9 cellular contexts compared by ENCODE assay signal in genomic region chr19:51571599-51571998, GRCh38. TPM values are rescaled to one million over a fixed set of nuclear protein-coding genes. Genes with fewer than 3 reads are reported as not detected.
DNase-seq lines count a peak whose midpoint lies in the region; ATAC-seq lines count a peak whose summit lies in the region.
"Had no signal": no experiment of that assay in that cellular context is flagged by ENCODE, and none has a peak within 500 bp of the region (broad histone marks: within the 10 kb centered on the region; RNA-seq: fewer than 3 reads in every experiment).

No MANE protein-coding gene starts in this region.

- H3K27ac Mint-ChIP-seq in activated T-helper 1 cell treated with anti-CD3 and anti-CD28 coated beads, Interleukin-12 subunit alpha, Interleukin-12 subunit beta, Interleukin-2, Interleukin-4 antibody, amounts not matched to agents 30 ng/mL and 10 ng/mL and 1 ng/mL, durations not matched to agents 14 hours and 24 hours and 36 hours: peak overlapping the region; percentile 36
- peak overlapping the region; percentile 91 to 99 for H3K27ac Mint-ChIP-seq in stimulated activated naive CD8-positive, alpha-beta T cell treated with anti-CD3 and anti-CD28 coated beads, Interleukin-15, amount 100 ng/mL, for 72 hours

- peaks cover 24% of the 10 kb centered on the region for H3K36me3 Mint-ChIP-seq in activated T-helper 1 cell treated with anti-CD3 and anti-CD28 coated beads, Interleukin-12 subunit alpha, Interleukin-12 subunit beta, Interleukin-2, Interleukin-4 antibody, amounts not matched to agents 30 ng/mL and 10 ng/mL and 1 ng/mL, durations not matched to agents 14 hours and 24 hours and 36 hours (ENCODE audit: low read depth)

- H3K4me1 ChIP-seq in iPS-20b (ENCODE audit: insufficient read depth, low read length): peaks cover 3% of the 10 kb centered on the region; the same call in 1 of the 2 replicates

- H3K4me3 Mint-ChIP-seq in activated T-helper 1 cell treated with anti-CD3 and anti-CD28 coated beads, Interleukin-12 subunit alpha, Interleukin-12 subunit beta, Interleukin-2, Interleukin-4 antibody, amounts not matched to agents 30 ng/mL and 10 ng/mL and 1 ng/mL, durations not matched to agents 14 hours and 24 hours and 36 hours: peak overlapping the region; percentile 99
- H3K4me3 Mint-ChIP-seq in stimulated activated naive CD8-positive, alpha-beta T cell treated with anti-CD3 and anti-CD28 coated beads, Interleukin-15, amount 100 ng/mL, for 72 hours: peak overlapping the region; percentile 96 to 98

- H3K36me3 ChIP-seq in iPS-20b (ENCODE audit: insufficient read depth, low read depth, low read length): peaks cover 16% of the 10 kb centered on the region; the same call in 1 of the 2 replicates

- ATAC-seq in stimulated activated naive CD8-positive, alpha-beta T cell treated with anti-CD3 and anti-CD28 coated beads, Interleukin-15, amount 100 ng/mL, for 72 hours: peak; percentile 18
- no peak for ATAC-seq in HG03439 (IDR thresholded peaks at IDR 0.05; ENCODE audit: unreplicated experiment)

- intact Hi-C loops in activated T-helper 1 cell treated with anti-CD3 and anti-CD28 coated beads, Interleukin-12 subunit alpha, Interleukin-12 subunit beta, Interleukin-2, Interleukin-4 antibody, amounts not matched to agents 30 ng/mL and 10 ng/mL and 1 ng/mL, durations not matched to agents 14 hours and 24 hours and 36 hours (cut with micrococcal nuclease): loop anchor here (1.0 kb wide), 2 partner anchors 23 to 463 kb away; partner anchors contain the start of gene CTU1

- peaks cover 23% of the 10 kb centered on the region for H3K4me1 Mint-ChIP-seq in activated T-helper 1 cell treated with anti-CD3 and anti-CD28 coated beads, Interleukin-12 subunit alpha, Interleukin-12 subunit beta, Interleukin-2, Interleukin-4 antibody, amounts not matched to agents 30 ng/mL and 10 ng/mL and 1 ng/mL, durations not matched to agents 14 hours and 24 hours and 36 hours (ENCODE audit: low read depth)
- H3K4me1 Mint-ChIP-seq in stimulated activated naive CD8-positive, alpha-beta T cell treated with anti-CD3 and anti-CD28 coated beads, Interleukin-15, amount 100 ng/mL, for 72 hours: peaks cover 31% of the 10 kb centered on the region

- H3K27me3 ChIP-seq in iPS-20b (ENCODE audit: insufficient read depth, low read length): peaks cover 11% of the 10 kb centered on the region; the same call in 1 of the 2 replicates

- DNase-seq in DMS 273 (lab: John Stamatoyannopoulos, UW; ENCODE audit: unreplicated experiment): peak; percentile 24
- DNase-seq in DMS 273 treated with DMSO at 0.1 percent for 48 hours (lab: John Stamatoyannopoulos, UW): no peak
- DNase-seq in activated T-helper 1 cell treated with anti-CD3 and anti-CD28 coated beads, Interleukin-12 subunit alpha, Interleukin-12 subunit beta, Interleukin-2, Interleukin-4 antibody, amounts not matched to agents 30 ng/mL and 10 ng/mL and 1 ng/mL, durations not matched to agents 14 hours and 24 hours and 36 hours (ENCODE audit: low spot score): no peak
- DNase-seq in stimulated activated naive CD8-positive, alpha-beta T cell treated with anti-CD3 and anti-CD28 coated beads, Interleukin-15, amount 100 ng/mL, for 72 hours: no peak
- DNase-seq in dedifferentiated amniotic fluid mesenchymal stem cell (ENCODE audit: extremely low spot score): no peak
- no peak for DNase-seq in putamen (ENCODE audit: low spot score)

- H3K27me3 Mint-ChIP-seq in activated T-helper 1 cell treated with anti-CD3 and anti-CD28 coated beads, Interleukin-12 subunit alpha, Interleukin-12 subunit beta, Interleukin-2, Interleukin-4 antibody, amounts not matched to agents 30 ng/mL and 10 ng/mL and 1 ng/mL, durations not matched to agents 14 hours and 24 hours and 36 hours (ENCODE audit: insufficient read depth): peaks cover 12% of the 10 kb centered on the region
- peaks cover 9% of the 10 kb centered on the region for H3K27me3 Mint-ChIP-seq in stimulated activated naive CD8-positive, alpha-beta T cell treated with anti-CD3 and anti-CD28 coated beads, Interleukin-15, amount 100 ng/mL, for 72 hours

- no peaks in the 10 kb centered on the region for H3K9me3 ChIP-seq in iPS-20b (ENCODE audit: insufficient read depth, low read depth, low read length)

- H3K27ac ChIP-seq in iPS-20b (ENCODE audit: low read length): no peak overlapping the region
- H3K27ac ChIP-seq: 22Rv1 had no signal

- H3K9ac ChIP-seq in iPS-20b (ENCODE audit: low read depth, low read length): peak overlapping the region; percentile 76

- peaks cover 10% of the 10 kb centered on the region for H3K9me3 Mint-ChIP-seq in activated T-helper 1 cell treated with anti-CD3 and anti-CD28 coated beads, Interleukin-12 subunit alpha, Interleukin-12 subunit beta, Interleukin-2, Interleukin-4 antibody, amounts not matched to agents 30 ng/mL and 10 ng/mL and 1 ng/mL, durations not matched to agents 14 hours and 24 hours and 36 hours
- H3K9me3 Mint-ChIP-seq in stimulated activated naive CD8-positive, alpha-beta T cell treated with anti-CD3 and anti-CD28 coated beads, Interleukin-15, amount 100 ng/mL, for 72 hours: no peaks in the 10 kb centered on the region

- peak overlapping the region; percentile 92 for H3K4me3 ChIP-seq in iPS-20b (ENCODE audit: low read length)

RNA-seq across cellular contexts. Expression of gene ZNF175, which starts 0.5 kb away (rescaled TPM):
- 7.9 and 8.4 TPM in 2 replicates for total RNA-seq in activated T-helper 1 cell treated with anti-CD3 and anti-CD28 coated beads, Interleukin-12 subunit alpha, Interleukin-12 subunit beta, Interleukin-2, Interleukin-4 antibody, amounts not matched to agents 30 ng/mL and 10 ng/mL and 1 ng/mL, durations not matched to agents 14 hours and 24 hours and 36 hours

RNA-seq across cellular contexts. Expression of gene SIGLEC6, which starts 40.1 kb away (rescaled TPM):
- total RNA-seq in activated T-helper 1 cell treated with anti-CD3 and anti-CD28 coated beads, Interleukin-12 subunit alpha, Interleukin-12 subunit beta, Interleukin-2, Interleukin-4 antibody, amounts not matched to agents 30 ng/mL and 10 ng/mL and 1 ng/mL, durations not matched to agents 14 hours and 24 hours and 36 hours: 0.98 and 1.6 TPM in 2 replicates

RNA-seq across cellular contexts. Expression of gene SIGLEC5, which starts 58.6 kb away (rescaled TPM):
- not detected in 2 replicates for total RNA-seq in activated T-helper 1 cell treated with anti-CD3 and anti-CD28 coated beads, Interleukin-12 subunit alpha, Interleukin-12 subunit beta, Interleukin-2, Interleukin-4 antibody, amounts not matched to agents 30 ng/mL and 10 ng/mL and 1 ng/mL, durations not matched to agents 14 hours and 24 hours and 36 hours
